13 cellular contexts compared by ENCODE assay signal in genomic region chr20:46559001-46559400, GRCh38. TPM values are rescaled to one million over a fixed set of nuclear protein-coding genes. Genes with fewer than 3 reads are reported as not detected.
A peak's percentile ranks its signal among the peaks of the same experiment; 100 is the strongest.
DNase-seq lines count a peak whose midpoint lies in the region; ATAC-seq and TF ChIP-seq lines count a peak whose summit lies in the region.
"Had no signal": no experiment of that assay in that cellular context is flagged by ENCODE, and none has a peak within 500 bp of the region (broad histone marks: within the 10 kb centered on the region; RNA-seq: fewer than 3 reads in every experiment).

No MANE protein-coding gene starts in this region.

- H2BK120ac ChIP-seq in IMR-90 (ENCODE audit: low read depth, low read length) (no peak overlapping the region), neuronal stem cell (ENCODE audit: low read depth, low read length) (no peak overlapping the region)

- no peaks in the 10 kb centered on the region; the same call in 1 of the 2 replicates for H3K9me1 ChIP-seq in IMR-90 (ENCODE audit: insufficient read depth, low read length)

- ATAC-seq in IMR-90 (ENCODE audit: low read depth): no peak

- no peak overlapping the region for H2AFZ ChIP-seq in ACC112 (ENCODE audit: low read length, unreplicated experiment)
- peak overlapping the region; percentile 87 for H2AFZ ChIP-seq in IMR-90 (replicated peaks; ENCODE audit: low read length, poor library complexity)
- H2AFZ ChIP-seq in neuronal stem cell (ENCODE audit: low read length): peak overlapping the region; percentile 73
- H2AFZ ChIP-seq in SK-N-SH (ENCODE audit: low read depth): no peak overlapping the region

- TF ChIP-seq EP300 in SK-N-SH (IDR thresholded peaks at IDR 0.05; ENCODE audit: borderline replicate concordance in 1 of 2, low read depth in 1 of 2, low read length in 1 of 2): no peak

- H2BK12ac ChIP-seq in neuronal stem cell (ENCODE audit: low read length): no peak overlapping the region

- no peak overlapping the region for H3K56ac ChIP-seq in IMR-90 (ENCODE audit: extremely low read depth, insufficient read depth, low read length)

- H3K9me3 ChIP-seq in IMR-90 (ENCODE audit: control insufficient read depth, insufficient read depth, low read length) (no peaks in the 10 kb centered on the region), neuronal stem cell (replicated peaks in 1 of 2; ENCODE audit: control insufficient read depth in 2 of 2, insufficient read depth in 1 of 2, low read depth in 1 of 2, low read length in 2 of 2) (no peaks in the 10 kb centered on the region), HAP-1 (no peaks in the 10 kb centered on the region), SK-N-SH (no peaks in the 10 kb centered on the region)
- H3K9me3 ChIP-seq: A549 had no signal

- TF ChIP-seq POLR2A in IMR-90 (IDR thresholded peaks at IDR 0.05; ENCODE audit: low read depth, low read length): no peak

- H4K5ac ChIP-seq in IMR-90 (ENCODE audit: low read depth, low read length): no peak overlapping the region

- dilution Hi-C loops in IMR-90 (cut with HindIII; ENCODE audit: low sequenced_read_pairs, unreplicated experiment): no loop called here

- TF ChIP-seq RAD21 in IMR-90 (IDR thresholded peaks at IDR 0.05; ENCODE audit: low read length) (no peak), SK-N-SH (IDR thresholded peaks at IDR 0.05; ENCODE audit: low read length) (no peak)

- no peaks in the 10 kb centered on the region for H3K79me2 ChIP-seq in ACC112 (ENCODE audit: control insufficient read depth, insufficient read depth, low read length, unreplicated experiment)
- no peaks in the 10 kb centered on the region for H3K79me2 ChIP-seq in SK-N-SH (ENCODE audit: insufficient read depth)

- POLR2A ChIA-PET in IMR-90 (lab: Charles Lee; ENCODE audit: unreplicated experiment): no interaction called here
- POLR2A ChIA-PET in SK-N-SH (lab: Yijun Ruan, JAX): no interaction called here

- H3K9me2 ChIP-seq in SK-N-SH: no peaks in the 10 kb centered on the region

- H3K14ac ChIP-seq in IMR-90 (replicated peaks; ENCODE audit: low read depth, low read length) (peak overlapping the region; percentile 16; the same call in 1 of the 2 replicates), neuronal stem cell (ENCODE audit: low read length) (no peak overlapping the region)

- peak overlapping the region; percentile 10; the same call in 1 of the 2 replicates for H3K27ac ChIP-seq in ACC112 (ENCODE audit: low read depth, low read length)
- no peak overlapping the region for H3K27ac ChIP-seq in IMR-90 (ENCODE audit: insufficient read depth, low read length)
- H3K27ac ChIP-seq in dorsolateral prefrontal cortex: peak overlapping the region in 38 of 59 donors; percentile 2 to 100 (median 65)
- H3K27ac ChIP-seq in neuronal stem cell (replicated peaks; ENCODE audit: low read length): no peak overlapping the region
- no peak overlapping the region for H3K27ac ChIP-seq in SK-N-SH (ENCODE audit: low read depth in 2 of 2, low read length in 1 of 2)
- H3K27ac ChIP-seq: A549 had no signal

- CTCF ChIA-PET in IMR-90 (lab: Yijun Ruan, JAX): no interaction called here
- CTCF ChIA-PET in SK-N-SH (lab: Yijun Ruan, JAX): interaction anchor here (0.7 to 9.0 kb wide), 11 partner anchors 9 to 430 kb away, joined by 3 to 102 read pairs (median 4); partner anchors contain the start of gene OCSTAMP

- no peak overlapping the region for H3K4ac ChIP-seq in IMR-90 (ENCODE audit: low read depth, low read length)
- H3K4ac ChIP-seq in neuronal stem cell (ENCODE audit: low read length): no peak overlapping the region

- peak overlapping the region; percentile 61 to 80; a peak in 3 of 4 replicates for H4K8ac ChIP-seq in IMR-90 (ENCODE audit: low read depth in 2 of 2, low read length in 2 of 2)
- H4K8ac ChIP-seq in neuronal stem cell (ENCODE audit: low read depth, low read length): no peak overlapping the region

- no peak overlapping the region for H3K23ac ChIP-seq in IMR-90 (ENCODE audit: low read depth, low read length)
- no peak overlapping the region for H3K23ac ChIP-seq in neuronal stem cell (ENCODE audit: low read depth, low read length, poor library complexity)

- H3K4me2 ChIP-seq in IMR-90 (ENCODE audit: low read depth, low read length): no peak overlapping the region
- no peak overlapping the region for H3K4me2 ChIP-seq in neuronal stem cell (ENCODE audit: insufficient read depth, low read length, poor library complexity, severe bottlenecking)
- H3K4me2 ChIP-seq in SK-N-SH: no peak overlapping the region

- no peak overlapping the region for H3K18ac ChIP-seq in IMR-90 (ENCODE audit: low read depth, low read length)
- H3K18ac ChIP-seq in neuronal stem cell (ENCODE audit: low read length): no peak overlapping the region

- 93% methylated on average over 3 of the region's 3 CpGs; no CpG with 5 or more reads in 1 of the 2 experiments for WGBS in IMR-90 (ENCODE audit: extremely low coverage in 2 of 2, insufficient read length in 1 of 2), 2 experiments
- no CpG with 5 or more reads among the region's 3 CpGs for whole genome bisulfite sequencing in neuronal stem cell (ENCODE audit: extremely low coverage in 2 of 2, insufficient read length in 2 of 2, insufficient replicate concordance in 1 of 2), 2 donors
- 79% methylated on average over 2 of the region's 3 CpGs for WGBS in SK-N-SH (ENCODE audit: low lambda C conversion rate)

- H4K91ac ChIP-seq in IMR-90 (ENCODE audit: insufficient read depth, low read depth, low read length): no peak overlapping the region
- no peak overlapping the region for H4K91ac ChIP-seq in neuronal stem cell (ENCODE audit: low read depth, low read length, poor library complexity)

- H4K20me1 ChIP-seq in IMR-90 (ENCODE audit: insufficient read depth, low read length): no peaks in the 10 kb centered on the region
- H4K20me1 ChIP-seq in SK-N-SH (ENCODE audit: insufficient read depth): no peaks in the 10 kb centered on the region

- no TSS peak for BruUV-seq in IMR-90 (replicated peaks; lab: Mats Ljungman, UMichigan)

- intact Hi-C loops in IMR-90 (cut with micrococcal nuclease) (loop anchor here (5.0 kb wide), 1 partner anchor 123 kb away; no protein-coding TSS in a partner anchor), dorsolateral prefrontal cortex (cut with DNase I) (loop anchor here in 1 of 2 donors (2.0 to 5.0 kb wide), 2 partner anchors 122 to 193 kb away; no protein-coding TSS in a partner anchor)

- H3K4me1 ChIP-seq in ACC112 (ENCODE audit: control insufficient read depth, insufficient read depth, low read length, unreplicated experiment) (peaks cover 23% of the 10 kb centered on the region), IMR-90 (ENCODE audit: control insufficient read depth, insufficient read depth, low read length) (peaks cover 3% of the 10 kb centered on the region; the same call in 1 of the 2 replicates), neuronal stem cell (ENCODE audit: control insufficient read depth in 2 of 2, insufficient read depth in 1 of 2, low read depth in 1 of 2, low read length in 2 of 2) (peaks cover 20 to 29% of the 10 kb centered on the region in 2 donors), HAP-1 (no peaks in the 10 kb centered on the region; the same call in none of the 2 replicates), SK-N-SH (ENCODE audit: control insufficient read depth in 1 of 2, insufficient read depth in 2 of 2, low read depth in 1 of 2, low read length in 1 of 2) (peaks cover 0 to 9% of the 10 kb centered on the region in 2 experiments; a peak in 1 of 4 replicates)

- H3K79me1 ChIP-seq in IMR-90 (ENCODE audit: low read depth in 1 of 2, low read length in 2 of 2) (no peaks in the 10 kb centered on the region), neuronal stem cell (ENCODE audit: low read depth, low read length) (no peaks in the 10 kb centered on the region)

- H2BK15ac ChIP-seq in IMR-90 (ENCODE audit: low read depth, low read length) (no peak overlapping the region), neuronal stem cell (ENCODE audit: low read length) (no peak overlapping the region)

- TF ChIP-seq CTCF in IMR-90 (conservative IDR thresholded peaks at IDR 0.05; ENCODE audit: low read depth, low read length) (no peak), dorsolateral prefrontal cortex (IDR thresholded peaks at IDR 0.05 in 54 of 56, conservative IDR thresholded peaks at IDR 0.05 in 2 of 56; ENCODE audit: low read depth in 1 of 56, partially characterized antibody in 56 of 56) (no peak), SK-N-SH (IDR thresholded peaks at IDR 0.05) (no peak)

- no peaks in the 10 kb centered on the region for H3K27me3 ChIP-seq in ACC112 (ENCODE audit: insufficient read depth, low read length)
- no peaks in the 10 kb centered on the region; the same call in 1 of the 2 replicates for H3K27me3 ChIP-seq in IMR-90 (ENCODE audit: control insufficient read depth, insufficient read depth, low read length)
- no peaks in the 10 kb centered on the region for H3K27me3 ChIP-seq in dorsolateral prefrontal cortex
- no peaks in the 10 kb centered on the region for H3K27me3 ChIP-seq in neuronal stem cell (ENCODE audit: control insufficient read depth in 3 of 3, insufficient read depth in 3 of 3, low read depth in 1 of 3, low read length in 3 of 3)
- no peaks in the 10 kb centered on the region for H3K27me3 ChIP-seq in HAP-1 (ENCODE audit: low read depth)
- no peaks in the 10 kb centered on the region; the same call in 1 of the 2 replicates for H3K27me3 ChIP-seq in SK-N-SH (ENCODE audit: insufficient read depth)

- H3K4me3 ChIP-seq in ACC112 (ENCODE audit: low read depth, low read length): no peak overlapping the region
- no peak overlapping the region for H3K4me3 ChIP-seq in IMR-90 (ENCODE audit: insufficient read depth, low read depth, low read length)
- no peak overlapping the region for H3K4me3 ChIP-seq in dorsolateral prefrontal cortex
- H3K4me3 ChIP-seq in neuronal stem cell (ENCODE audit: low read length in 2 of 2): no peak overlapping the region
- no peak overlapping the region for H3K4me3 ChIP-seq in HAP-1
- no peak overlapping the region for H3K4me3 ChIP-seq in SK-N-SH (ENCODE audit: low read depth in 2 of 2, low read length in 1 of 2)
- H3K4me3 ChIP-seq: A549 had no signal

- H2BK5ac ChIP-seq in IMR-90 (ENCODE audit: low read depth, low read length, poor library complexity, severe bottlenecking): no peak overlapping the region
- H2BK5ac ChIP-seq in neuronal stem cell (ENCODE audit: low read length): no peak overlapping the region

- H2AK5ac ChIP-seq in IMR-90 (ENCODE audit: low read depth, low read length) (no peak overlapping the region), neuronal stem cell (ENCODE audit: low read depth, low read length) (no peak overlapping the region)

- DNase-seq in IMR-90 (no peak), dorsolateral prefrontal cortex (no peak), neuronal stem cell (ENCODE audit: low spot score) (no peak), kidney glomerular epithelial cell (lab: John Stamatoyannopoulos, UW) (no peak), HAP-1 (ENCODE audit: low spot score in 2 of 2) (no peak), SK-N-SH (no peak)
- DNase-seq: CD4-positive, CD25-positive, alpha-beta regulatory T cell; H7; Kasumi-1; NCI-H187 treated with DMSO at 0.1 percent for 48 hours had no signal

- H3K9ac ChIP-seq in IMR-90 (ENCODE audit: low read depth, low read length) (no peak overlapping the region), neuronal stem cell (ENCODE audit: low read depth, low read length, poor library complexity) (no peak overlapping the region), SK-N-SH (no peak overlapping the region)

- H2BK20ac ChIP-seq in IMR-90 (ENCODE audit: low read depth, low read length): no peak overlapping the region

- H2AK9ac ChIP-seq in IMR-90 (replicated peaks; ENCODE audit: low read depth, low read length, poor library complexity): no peak overlapping the region

- in situ Hi-C loops in IMR-90 (cut with MboI; ENCODE audit: low sequenced_read_pairs) (no loop called here), HAP-1 (cut with MboI; ENCODE audit: low sequenced_read_pairs) (no loop called here)

- no peaks in the 10 kb centered on the region for H3F3A ChIP-seq in SK-N-SH (replicated peaks; ENCODE audit: insufficient read depth)

- H3K36me3 ChIP-seq in ACC112 (ENCODE audit: insufficient read depth, low read length) (no peaks in the 10 kb centered on the region), IMR-90 (ENCODE audit: control insufficient read depth, insufficient read depth, low read length) (no peaks in the 10 kb centered on the region), neuronal stem cell (replicated peaks in 1 of 2; ENCODE audit: control insufficient read depth in 2 of 2, insufficient read depth in 2 of 2, low read length in 2 of 2) (no peaks in the 10 kb centered on the region), HAP-1 (replicated peaks) (no peaks in the 10 kb centered on the region), SK-N-SH (replicated peaks in 1 of 2; ENCODE audit: control insufficient read depth in 1 of 2, insufficient read depth in 2 of 2, low read length in 1 of 2) (no peaks in the 10 kb centered on the region)

RNA-seq across cellular contexts. Expression of gene OCSTAMP, which starts 8.5 kb away (rescaled TPM):
- total RNA-seq in IMR-90 (2012; rRNA removed): not detected in 2 replicates
- not detected in 2 replicates for polyA plus RNA-seq in IMR-90 (2012; rRNA removed)
- not detected in 2 replicates for polyA plus RNA-seq in IMR-90 (2012; cell fraction: cytosol; rRNA removed)
- not detected in 2 replicates for polyA plus RNA-seq in IMR-90 (2012; cell fraction: nucleus; rRNA removed; ENCODE audit: low replicate concordance)
- under 1 TPM in 7 of 120 experiments, not detected in 113; 0.22 to 0.64 (median 0.45) TPM for total RNA-seq in dorsolateral prefrontal cortex
- polyA plus RNA-seq in neuronal stem cell (2013, experiment 1 of 2): 0.08 TPM
- 0.04 TPM for polyA plus RNA-seq in neuronal stem cell (2013, experiment 2 of 2)
- polyA plus RNA-seq in SK-N-SH (2012; rRNA removed): not detected in 2 replicates
- not detected in 2 replicates for polyA plus RNA-seq in SK-N-SH (2012; cell fraction: cytosol; rRNA removed)
- polyA plus RNA-seq in SK-N-SH (2012; cell fraction: nucleus; rRNA removed): not detected in 2 replicates
- total RNA-seq: CD4-positive, CD25-positive, alpha-beta regulatory T cell; H7; Right ventricle myocardium superior had no signal
- polyA plus RNA-seq: A549; CD4-positive, CD25-positive, alpha-beta regulatory T cell had no signal

RNA-seq across cellular contexts. Expression of gene ZNF334, which starts 45.6 kb away (rescaled TPM):
- total RNA-seq in IMR-90 (2012; rRNA removed): 1.1 and 1.4 TPM in 2 replicates
- polyA plus RNA-seq in IMR-90 (2012; rRNA removed): 1.5 and 2.1 TPM in 2 replicates
- 0.12 and 0.29 TPM in 2 replicates for polyA plus RNA-seq in IMR-90 (2012; cell fraction: cytosol; rRNA removed)
- polyA plus RNA-seq in IMR-90 (2012; cell fraction: nucleus; rRNA removed; ENCODE audit: low replicate concordance): 1.7 and 14.9 TPM in 2 replicates
- 10 to 100 TPM in 119 of 120 experiments, 1 to 10 TPM in 1; 9.9 to 30.3 (median 15.7) TPM for total RNA-seq in dorsolateral prefrontal cortex
- polyA plus RNA-seq in neuronal stem cell (2013, experiment 1 of 2): 14.2 TPM
- polyA plus RNA-seq in neuronal stem cell (2013, experiment 2 of 2): 14.9 TPM
- 4.5 and 5.5 TPM in 2 replicates for polyA plus RNA-seq in SK-N-SH (2012; rRNA removed)
- polyA plus RNA-seq in SK-N-SH (2012; cell fraction: cytosol; rRNA removed): 2.6 and 3.0 TPM in 2 replicates
- polyA plus RNA-seq in SK-N-SH (2012; cell fraction: nucleus; rRNA removed): 17.1 and 27.2 TPM in 2 replicates
- polyA plus RNA-seq: A549 had no signal

Comparison
In these comparisons a context has a peak if more than half of its experiments do, and no peak if none do; other contexts are left out.
1. H2AFZ ChIP-seq: peak in IMR-90 (single experiment) and neuronal stem cell (single experiment); none in ACC112 (single experiment) and SK-N-SH (single experiment).
2. H3K27ac ChIP-seq: peak in ACC112 (single experiment) and dorsolateral prefrontal cortex (38 of 59); none in IMR-90 (single experiment), neuronal stem cell (single experiment) and SK-N-SH (0 of 2).